Comparison of ENCODE assay signal across 23 cellular contexts in genomic region chr2:49289711-49290110, GRCh38.
"Had no signal": no experiment of that assay in that cellular context is flagged by ENCODE, and none has a peak within 500 bp of the region (broad histone marks: within the 10 kb centered on the region; RNA-seq: fewer than 3 reads in every experiment).

No MANE protein-coding gene starts in this region.

- H3K27ac ChIP-seq: Peyer's patch, RWPE1 had no signal

- H3K27me3 ChIP-seq: Peyer's patch had no signal

- H3K36me3 ChIP-seq: Peyer's patch had no signal

- H3K9me3 ChIP-seq: Peyer's patch had no signal

- DNase-seq: activated CD4-positive, alpha-beta T cell treated with anti-CD3 and anti-CD28 coated beads for 48 hours; activated CD4-positive, alpha-beta T cell treated with anti-CD3 and anti-CD28 coated beads, Interleukin-2, amount 50 U/mL, for 48 hours; activated CD4-positive, CD25-positive, alpha-beta regulatory T cell treated with anti-CD3 and anti-CD28 coated beads, Interleukin-2, amount 50 U/mL, for 72 hours; activated CD8-positive, alpha-beta memory T cell treated with anti-CD3 and anti-CD28 coated beads, Interleukin-2, amount 10 ng/mL, durations not matched to agents 7 days and 5 days; activated effector memory CD4-positive, alpha-beta T cell treated with anti-CD3 and anti-CD28 coated beads, Interleukin-2, amount 50 U/mL, for 16 hours; activated naive CD4-positive, alpha-beta T cell treated with Interleukin-2 at 50 U/mL for 16 hours; activated naive CD8-positive, alpha-beta T cell treated with anti-CD3 and anti-CD28 coated beads, Interleukin-2, amount 50 U/mL, for 24 hours; activated T-cell treated with anti-CD3 and anti-CD28 coated beads, Interleukin-2, amount 50 U/mL, for 24 hours; amniotic stem cell; KG1; NCI-H1092 treated with DMSO at 0.1 percent for 48 hours; NCI-H1417 treated with DMSO at 0.1 percent for 48 hours; NCI-H1694 treated with DMSO at 0.1 percent for 48 hours; NCI-H2029 treated with DMSO at 0.1 percent for 48 hours; NCI-H2171; NCI-H2227 treated with DMSO at 0.1 percent for 48 hours; Peyer's patch; SHP77 treated with DMSO at 0.1 percent for 48 hours; T-helper 17 cell; T-helper 9 cell had no signal

- ATAC-seq: activated CD8-positive, alpha-beta memory T cell treated with anti-CD3 and anti-CD28 coated beads, Interleukin-2, amount 10 ng/mL, durations not matched to agents 7 days and 5 days; activated naive CD4-positive, alpha-beta T cell treated with anti-CD3 and anti-CD28 coated beads, Interleukin-2, amount 50 U/mL, for 72 hours; activated naive CD8-positive, alpha-beta T cell treated with anti-CD3 and anti-CD28 coated beads, Interleukin-2, amount 50 U/mL, for 24 hours; T-helper 17 cell; WTC11 had no signal

- H3K4me3 ChIP-seq: Peyer's patch had no signal
